Comparison of ENCODE assay signal across 3 cellular contexts in the genomic region with DNA sequence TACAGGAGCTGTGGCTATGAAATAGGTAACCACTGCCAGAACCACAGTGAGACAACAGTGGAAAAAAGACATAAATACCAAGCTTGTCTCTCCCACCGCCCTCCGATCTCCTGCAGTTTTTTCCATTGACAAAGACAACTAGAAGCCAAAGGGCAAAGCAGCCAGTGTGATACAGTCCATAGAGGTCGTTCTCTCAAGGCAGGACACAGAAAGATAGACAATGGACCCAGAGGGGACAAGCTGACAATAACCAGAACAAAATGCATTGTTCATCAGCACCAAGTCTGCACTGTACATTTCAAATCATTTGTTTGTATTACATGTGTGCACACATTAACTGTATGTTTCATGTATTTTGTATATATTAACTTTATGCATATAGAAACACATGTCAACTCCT.
TF ChIP-seq lines count a peak whose summit lies in the region.

No MANE protein-coding gene starts in this region.

TF ChIP-seq in SK-N-SH, 30 proteins besides CTCF, POLR2A, EP300 and RAD21:
- TF ChIP-seq, protein P1, sequence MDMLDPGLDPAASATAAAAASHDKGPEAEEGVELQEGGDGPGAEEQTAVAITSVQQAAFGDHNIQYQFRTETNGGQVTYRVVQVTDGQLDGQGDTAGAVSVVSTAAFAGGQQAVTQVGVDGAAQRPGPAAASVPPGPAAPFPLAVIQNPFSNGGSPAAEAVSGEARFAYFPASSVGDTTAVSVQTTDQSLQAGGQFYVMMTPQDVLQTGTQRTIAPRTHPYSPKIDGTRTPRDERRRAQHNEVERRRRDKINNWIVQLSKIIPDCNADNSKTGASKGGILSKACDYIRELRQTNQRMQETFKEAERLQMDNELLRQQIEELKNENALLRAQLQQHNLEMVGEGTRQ (IDR thresholded peaks at IDR 0.05; ENCODE audit: borderline replicate concordance, low read depth, low read length), result no peak

TF ChIP-seq in SK-N-SH treated with all-trans-retinoic acid at 6 μM for 48 hours, 23 proteins besides CTCF, POLR2A, EP300 and RAD21:
- TF ChIP-seq, protein P2, sequence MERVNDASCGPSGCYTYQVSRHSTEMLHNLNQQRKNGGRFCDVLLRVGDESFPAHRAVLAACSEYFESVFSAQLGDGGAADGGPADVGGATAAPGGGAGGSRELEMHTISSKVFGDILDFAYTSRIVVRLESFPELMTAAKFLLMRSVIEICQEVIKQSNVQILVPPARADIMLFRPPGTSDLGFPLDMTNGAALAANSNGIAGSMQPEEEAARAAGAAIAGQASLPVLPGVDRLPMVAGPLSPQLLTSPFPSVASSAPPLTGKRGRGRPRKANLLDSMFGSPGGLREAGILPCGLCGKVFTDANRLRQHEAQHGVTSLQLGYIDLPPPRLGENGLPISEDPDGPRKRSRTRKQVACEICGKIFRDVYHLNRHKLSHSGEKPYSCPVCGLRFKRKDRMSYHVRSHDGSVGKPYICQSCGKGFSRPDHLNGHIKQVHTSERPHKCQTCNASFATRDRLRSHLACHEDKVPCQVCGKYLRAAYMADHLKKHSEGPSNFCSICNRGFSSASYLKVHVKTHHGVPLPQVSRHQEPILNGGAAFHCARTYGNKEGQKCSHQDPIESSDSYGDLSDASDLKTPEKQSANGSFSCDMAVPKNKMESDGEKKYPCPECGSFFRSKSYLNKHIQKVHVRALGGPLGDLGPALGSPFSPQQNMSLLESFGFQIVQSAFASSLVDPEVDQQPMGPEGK (CRISPR knock-in tag; IDR thresholded peaks at IDR 0.05; ENCODE audit: borderline replicate concordance), result no peak
- TF ChIP-seq, protein P3, sequence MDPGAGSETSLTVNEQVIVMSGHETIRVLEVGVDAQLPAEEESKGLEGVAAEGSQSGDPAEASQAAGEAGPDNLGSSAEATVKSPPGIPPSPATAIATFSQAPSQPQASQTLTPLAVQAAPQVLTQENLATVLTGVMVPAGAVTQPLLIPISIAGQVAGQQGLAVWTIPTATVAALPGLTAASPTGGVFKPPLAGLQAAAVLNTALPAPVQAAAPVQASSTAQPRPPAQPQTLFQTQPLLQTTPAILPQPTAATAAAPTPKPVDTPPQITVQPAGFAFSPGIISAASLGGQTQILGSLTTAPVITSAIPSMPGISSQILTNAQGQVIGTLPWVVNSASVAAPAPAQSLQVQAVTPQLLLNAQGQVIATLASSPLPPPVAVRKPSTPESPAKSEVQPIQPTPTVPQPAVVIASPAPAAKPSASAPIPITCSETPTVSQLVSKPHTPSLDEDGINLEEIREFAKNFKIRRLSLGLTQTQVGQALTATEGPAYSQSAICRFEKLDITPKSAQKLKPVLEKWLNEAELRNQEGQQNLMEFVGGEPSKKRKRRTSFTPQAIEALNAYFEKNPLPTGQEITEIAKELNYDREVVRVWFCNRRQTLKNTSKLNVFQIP (CRISPR knock-in tag; IDR thresholded peaks at IDR 0.05; ENCODE audit: borderline replicate concordance, low read depth), result no peak
- TF ChIP-seq ZNF565 (CRISPR knock-in tag; conservative IDR thresholded peaks at IDR 0.05; ENCODE audit: low read depth) (no peak), ISL1 (CRISPR knock-in tag; IDR thresholded peaks at IDR 0.05) (no peak), ESRRG (CRISPR knock-in tag; IDR thresholded peaks at IDR 0.05) (no peak), OSR1 (CRISPR knock-in tag; IDR thresholded peaks at IDR 0.05) (no peak), ZNF8 (CRISPR knock-in tag; IDR thresholded peaks at IDR 0.05) (no peak), ZNF70 (CRISPR knock-in tag; IDR thresholded peaks at IDR 0.05) (no peak), ZFP3 (CRISPR knock-in tag; IDR thresholded peaks at IDR 0.05) (no peak)
- TF ChIP-seq, protein P4, sequence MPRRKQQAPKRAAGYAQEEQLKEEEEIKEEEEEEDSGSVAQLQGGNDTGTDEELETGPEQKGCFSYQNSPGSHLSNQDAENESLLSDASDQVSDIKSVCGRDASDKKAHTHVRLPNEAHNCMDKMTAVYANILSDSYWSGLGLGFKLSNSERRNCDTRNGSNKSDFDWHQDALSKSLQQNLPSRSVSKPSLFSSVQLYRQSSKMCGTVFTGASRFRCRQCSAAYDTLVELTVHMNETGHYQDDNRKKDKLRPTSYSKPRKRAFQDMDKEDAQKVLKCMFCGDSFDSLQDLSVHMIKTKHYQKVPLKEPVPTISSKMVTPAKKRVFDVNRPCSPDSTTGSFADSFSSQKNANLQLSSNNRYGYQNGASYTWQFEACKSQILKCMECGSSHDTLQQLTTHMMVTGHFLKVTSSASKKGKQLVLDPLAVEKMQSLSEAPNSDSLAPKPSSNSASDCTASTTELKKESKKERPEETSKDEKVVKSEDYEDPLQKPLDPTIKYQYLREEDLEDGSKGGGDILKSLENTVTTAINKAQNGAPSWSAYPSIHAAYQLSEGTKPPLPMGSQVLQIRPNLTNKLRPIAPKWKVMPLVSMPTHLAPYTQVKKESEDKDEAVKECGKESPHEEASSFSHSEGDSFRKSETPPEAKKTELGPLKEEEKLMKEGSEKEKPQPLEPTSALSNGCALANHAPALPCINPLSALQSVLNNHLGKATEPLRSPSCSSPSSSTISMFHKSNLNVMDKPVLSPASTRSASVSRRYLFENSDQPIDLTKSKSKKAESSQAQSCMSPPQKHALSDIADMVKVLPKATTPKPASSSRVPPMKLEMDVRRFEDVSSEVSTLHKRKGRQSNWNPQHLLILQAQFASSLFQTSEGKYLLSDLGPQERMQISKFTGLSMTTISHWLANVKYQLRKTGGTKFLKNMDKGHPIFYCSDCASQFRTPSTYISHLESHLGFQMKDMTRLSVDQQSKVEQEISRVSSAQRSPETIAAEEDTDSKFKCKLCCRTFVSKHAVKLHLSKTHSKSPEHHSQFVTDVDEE (CRISPR knock-in tag; IDR thresholded peaks at IDR 0.05), result no peak
- TF ChIP-seq, protein P5, sequence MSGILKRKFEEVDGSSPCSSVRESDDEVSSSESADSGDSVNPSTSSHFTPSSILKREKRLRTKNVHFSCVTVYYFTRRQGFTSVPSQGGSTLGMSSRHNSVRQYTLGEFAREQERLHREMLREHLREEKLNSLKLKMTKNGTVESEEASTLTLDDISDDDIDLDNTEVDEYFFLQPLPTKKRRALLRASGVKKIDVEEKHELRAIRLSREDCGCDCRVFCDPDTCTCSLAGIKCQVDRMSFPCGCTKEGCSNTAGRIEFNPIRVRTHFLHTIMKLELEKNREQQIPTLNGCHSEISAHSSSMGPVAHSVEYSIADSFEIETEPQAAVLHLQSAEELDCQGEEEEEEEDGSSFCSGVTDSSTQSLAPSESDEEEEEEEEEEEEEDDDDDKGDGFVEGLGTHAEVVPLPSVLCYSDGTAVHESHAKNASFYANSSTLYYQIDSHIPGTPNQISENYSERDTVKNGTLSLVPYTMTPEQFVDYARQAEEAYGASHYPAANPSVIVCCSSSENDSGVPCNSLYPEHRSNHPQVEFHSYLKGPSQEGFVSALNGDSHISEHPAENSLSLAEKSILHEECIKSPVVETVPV (CRISPR knock-in tag; IDR thresholded peaks at IDR 0.05), result no peak
TF ChIP-seq in SK-N-SH treated with all-trans-retinoic acid at 6 μM for 48 hours: peak in this region for 0.

TF ChIP-seq in H1, 55 proteins besides CTCF, POLR2A, EP300 and RAD21:
- no peak for TF ChIP-seq HDAC6 (IDR thresholded peaks at IDR 0.05; ENCODE audit: low read depth, low read length)
- TF ChIP-seq EGR1 (IDR thresholded peaks at IDR 0.05; ENCODE audit: borderline replicate concordance, low read depth, low read length), result no peak
- TF ChIP-seq, protein P6, sequence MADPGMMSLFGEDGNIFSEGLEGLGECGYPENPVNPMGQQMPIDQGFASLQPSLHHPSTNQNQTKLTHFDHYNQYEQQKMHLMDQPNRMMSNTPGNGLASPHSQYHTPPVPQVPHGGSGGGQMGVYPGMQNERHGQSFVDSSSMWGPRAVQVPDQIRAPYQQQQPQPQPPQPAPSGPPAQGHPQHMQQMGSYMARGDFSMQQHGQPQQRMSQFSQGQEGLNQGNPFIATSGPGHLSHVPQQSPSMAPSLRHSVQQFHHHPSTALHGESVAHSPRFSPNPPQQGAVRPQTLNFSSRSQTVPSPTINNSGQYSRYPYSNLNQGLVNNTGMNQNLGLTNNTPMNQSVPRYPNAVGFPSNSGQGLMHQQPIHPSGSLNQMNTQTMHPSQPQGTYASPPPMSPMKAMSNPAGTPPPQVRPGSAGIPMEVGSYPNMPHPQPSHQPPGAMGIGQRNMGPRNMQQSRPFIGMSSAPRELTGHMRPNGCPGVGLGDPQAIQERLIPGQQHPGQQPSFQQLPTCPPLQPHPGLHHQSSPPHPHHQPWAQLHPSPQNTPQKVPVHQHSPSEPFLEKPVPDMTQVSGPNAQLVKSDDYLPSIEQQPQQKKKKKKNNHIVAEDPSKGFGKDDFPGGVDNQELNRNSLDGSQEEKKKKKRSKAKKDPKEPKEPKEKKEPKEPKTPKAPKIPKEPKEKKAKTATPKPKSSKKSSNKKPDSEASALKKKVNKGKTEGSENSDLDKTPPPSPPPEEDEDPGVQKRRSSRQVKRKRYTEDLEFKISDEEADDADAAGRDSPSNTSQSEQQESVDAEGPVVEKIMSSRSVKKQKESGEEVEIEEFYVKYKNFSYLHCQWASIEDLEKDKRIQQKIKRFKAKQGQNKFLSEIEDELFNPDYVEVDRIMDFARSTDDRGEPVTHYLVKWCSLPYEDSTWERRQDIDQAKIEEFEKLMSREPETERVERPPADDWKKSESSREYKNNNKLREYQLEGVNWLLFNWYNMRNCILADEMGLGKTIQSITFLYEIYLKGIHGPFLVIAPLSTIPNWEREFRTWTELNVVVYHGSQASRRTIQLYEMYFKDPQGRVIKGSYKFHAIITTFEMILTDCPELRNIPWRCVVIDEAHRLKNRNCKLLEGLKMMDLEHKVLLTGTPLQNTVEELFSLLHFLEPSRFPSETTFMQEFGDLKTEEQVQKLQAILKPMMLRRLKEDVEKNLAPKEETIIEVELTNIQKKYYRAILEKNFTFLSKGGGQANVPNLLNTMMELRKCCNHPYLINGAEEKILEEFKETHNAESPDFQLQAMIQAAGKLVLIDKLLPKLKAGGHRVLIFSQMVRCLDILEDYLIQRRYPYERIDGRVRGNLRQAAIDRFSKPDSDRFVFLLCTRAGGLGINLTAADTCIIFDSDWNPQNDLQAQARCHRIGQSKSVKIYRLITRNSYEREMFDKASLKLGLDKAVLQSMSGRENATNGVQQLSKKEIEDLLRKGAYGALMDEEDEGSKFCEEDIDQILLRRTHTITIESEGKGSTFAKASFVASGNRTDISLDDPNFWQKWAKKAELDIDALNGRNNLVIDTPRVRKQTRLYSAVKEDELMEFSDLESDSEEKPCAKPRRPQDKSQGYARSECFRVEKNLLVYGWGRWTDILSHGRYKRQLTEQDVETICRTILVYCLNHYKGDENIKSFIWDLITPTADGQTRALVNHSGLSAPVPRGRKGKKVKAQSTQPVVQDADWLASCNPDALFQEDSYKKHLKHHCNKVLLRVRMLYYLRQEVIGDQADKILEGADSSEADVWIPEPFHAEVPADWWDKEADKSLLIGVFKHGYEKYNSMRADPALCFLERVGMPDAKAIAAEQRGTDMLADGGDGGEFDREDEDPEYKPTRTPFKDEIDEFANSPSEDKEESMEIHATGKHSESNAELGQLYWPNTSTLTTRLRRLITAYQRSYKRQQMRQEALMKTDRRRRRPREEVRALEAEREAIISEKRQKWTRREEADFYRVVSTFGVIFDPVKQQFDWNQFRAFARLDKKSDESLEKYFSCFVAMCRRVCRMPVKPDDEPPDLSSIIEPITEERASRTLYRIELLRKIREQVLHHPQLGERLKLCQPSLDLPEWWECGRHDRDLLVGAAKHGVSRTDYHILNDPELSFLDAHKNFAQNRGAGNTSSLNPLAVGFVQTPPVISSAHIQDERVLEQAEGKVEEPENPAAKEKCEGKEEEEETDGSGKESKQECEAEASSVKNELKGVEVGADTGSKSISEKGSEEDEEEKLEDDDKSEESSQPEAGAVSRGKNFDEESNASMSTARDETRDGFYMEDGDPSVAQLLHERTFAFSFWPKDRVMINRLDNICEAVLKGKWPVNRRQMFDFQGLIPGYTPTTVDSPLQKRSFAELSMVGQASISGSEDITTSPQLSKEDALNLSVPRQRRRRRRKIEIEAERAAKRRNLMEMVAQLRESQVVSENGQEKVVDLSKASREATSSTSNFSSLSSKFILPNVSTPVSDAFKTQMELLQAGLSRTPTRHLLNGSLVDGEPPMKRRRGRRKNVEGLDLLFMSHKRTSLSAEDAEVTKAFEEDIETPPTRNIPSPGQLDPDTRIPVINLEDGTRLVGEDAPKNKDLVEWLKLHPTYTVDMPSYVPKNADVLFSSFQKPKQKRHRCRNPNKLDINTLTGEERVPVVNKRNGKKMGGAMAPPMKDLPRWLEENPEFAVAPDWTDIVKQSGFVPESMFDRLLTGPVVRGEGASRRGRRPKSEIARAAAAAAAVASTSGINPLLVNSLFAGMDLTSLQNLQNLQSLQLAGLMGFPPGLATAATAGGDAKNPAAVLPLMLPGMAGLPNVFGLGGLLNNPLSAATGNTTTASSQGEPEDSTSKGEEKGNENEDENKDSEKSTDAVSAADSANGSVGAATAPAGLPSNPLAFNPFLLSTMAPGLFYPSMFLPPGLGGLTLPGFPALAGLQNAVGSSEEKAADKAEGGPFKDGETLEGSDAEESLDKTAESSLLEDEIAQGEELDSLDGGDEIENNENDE (IDR thresholded peaks at IDR 0.05; ENCODE audit: insufficient replicate concordance, low read length), result no peak
- TF ChIP-seq SAP30 (IDR thresholded peaks at IDR 0.05; ENCODE audit: insufficient read depth, insufficient replicate concordance, low read length), result no peak
- TF ChIP-seq CHD1 (IDR thresholded peaks at IDR 0.05; ENCODE audit: low read depth, low read length), result no peak
- TF ChIP-seq, protein P7, sequence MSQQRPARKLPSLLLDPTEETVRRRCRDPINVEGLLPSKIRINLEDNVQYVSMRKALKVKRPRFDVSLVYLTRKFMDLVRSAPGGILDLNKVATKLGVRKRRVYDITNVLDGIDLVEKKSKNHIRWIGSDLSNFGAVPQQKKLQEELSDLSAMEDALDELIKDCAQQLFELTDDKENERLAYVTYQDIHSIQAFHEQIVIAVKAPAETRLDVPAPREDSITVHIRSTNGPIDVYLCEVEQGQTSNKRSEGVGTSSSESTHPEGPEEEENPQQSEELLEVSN (IDR thresholded peaks at IDR 0.05), result no peak
- TF ChIP-seq NANOG (IDR thresholded peaks at IDR 0.05; ENCODE audit: insufficient read depth, low read depth, low read length, poor library complexity, severe bottlenecking), result no peak
- TF ChIP-seq TAF7 (optimal IDR thresholded peaks at IDR 0.05; ENCODE audit: borderline replicate concordance, low read depth, low read length), result no peak
- TF ChIP-seq KDM4A (IDR thresholded peaks at IDR 0.05; ENCODE audit: low read depth, low read length, severe bottlenecking), result no peak
- TF ChIP-seq, protein P8, sequence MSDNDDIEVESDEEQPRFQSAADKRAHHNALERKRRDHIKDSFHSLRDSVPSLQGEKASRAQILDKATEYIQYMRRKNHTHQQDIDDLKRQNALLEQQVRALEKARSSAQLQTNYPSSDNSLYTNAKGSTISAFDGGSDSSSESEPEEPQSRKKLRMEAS (IDR thresholded peaks at IDR 0.05), result no peak
- TF ChIP-seq FOSL1 (IDR thresholded peaks at IDR 0.05; ENCODE audit: insufficient read depth, low read depth, low read length), result no peak
TF ChIP-seq in H1: peak in this region for 0.
